8 cellular contexts compared by ENCODE assay signal in the genomic region with DNA sequence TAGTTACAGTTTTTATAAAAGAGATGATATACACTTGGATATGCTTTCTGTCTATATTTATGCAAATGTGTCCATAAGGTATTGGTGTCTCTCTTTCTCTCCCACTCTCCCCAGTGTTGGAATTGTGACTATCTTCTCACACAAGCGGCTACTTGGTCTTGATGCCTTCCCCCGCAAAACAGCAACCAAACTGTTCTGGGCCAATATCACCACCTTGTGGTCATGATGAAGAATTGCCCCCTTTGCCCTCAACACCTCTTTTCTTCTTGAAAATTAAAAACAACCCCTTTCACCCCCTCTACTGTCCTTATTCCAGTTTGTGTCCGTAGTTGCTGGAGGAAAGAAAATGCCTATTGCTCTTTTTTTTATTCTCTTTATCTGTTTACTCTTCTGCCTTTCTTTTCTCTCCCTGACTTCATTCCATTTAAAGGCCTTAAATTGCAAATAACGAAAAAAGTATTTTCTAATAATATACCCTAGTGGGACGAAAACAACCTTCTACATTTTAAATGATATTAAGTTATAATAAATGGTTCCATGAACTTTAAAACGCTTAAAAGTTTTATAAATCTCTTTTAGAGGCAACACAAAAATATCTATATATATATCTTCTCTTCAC.
DNase-seq lines count a peak whose midpoint lies in the region; ATAC-seq and TF ChIP-seq lines count a peak whose summit lies in the region.

No MANE protein-coding gene starts in this region.

- no peaks in the 10 kb centered on the region for H3K9me3 Mint-ChIP-seq in endodermal cell
- H3K9me3 Mint-ChIP-seq in stimulated activated effector memory CD8-positive, alpha-beta T cell treated with anti-CD3 and anti-CD28 coated beads, Interleukin-12 subunit alpha, Interleukin-12 subunit beta, amount 100 ng/mL, for 72 hours, result no peaks in the 10 kb centered on the region

- WGBS in endodermal cell (ENCODE audit: insufficient coverage in 1 of 2, insufficient read length in 1 of 2), 2 experiments, result 35 to 56% methylated on average over 2 to 5 of the region's 6 CpGs

- peak; percentile 94 for TF ChIP-seq CTCF in endodermal cell (conservative IDR thresholded peaks at IDR 0.05)

- H3K4me3 ChIP-seq in endodermal cell (ENCODE audit: low read length), result no peak overlapping the region

- no peaks in the 10 kb centered on the region for H3K36me3 ChIP-seq in endodermal cell (ENCODE audit: control insufficient read depth, insufficient read depth, low read length)

- ATAC-seq in HG02981 (IDR thresholded peaks at IDR 0.05; ENCODE audit: unreplicated experiment) (peak; percentile 41), Right ventricle myocardium inferior (no peak)
- no peak for ATAC-seq in stimulated activated effector memory CD8-positive, alpha-beta T cell treated with anti-CD3 and anti-CD28 coated beads, Interleukin-12 subunit alpha, Interleukin-12 subunit beta, amount 100 ng/mL, for 72 hours

- H3K4me1 ChIP-seq in endodermal cell (ENCODE audit: control insufficient read depth, insufficient read depth, low read length), result no peaks in the 10 kb centered on the region

- H3K27ac ChIP-seq in endodermal cell (ENCODE audit: low read depth, low read length), result no peak overlapping the region

- H3K4me3 Mint-ChIP-seq in endodermal cell, result no peak overlapping the region
- H3K4me3 Mint-ChIP-seq in stimulated activated effector memory CD8-positive, alpha-beta T cell treated with anti-CD3 and anti-CD28 coated beads, Interleukin-12 subunit alpha, Interleukin-12 subunit beta, amount 100 ng/mL, for 72 hours, result peak overlapping the region; percentile 60

- no peak overlapping the region for H3K9ac ChIP-seq in endodermal cell (ENCODE audit: extremely low read depth, low read length, poor library complexity, severe bottlenecking)

- no peaks in the 10 kb centered on the region for H3K36me3 Mint-ChIP-seq in endodermal cell (ENCODE audit: low read depth)
- H3K36me3 Mint-ChIP-seq in stimulated activated effector memory CD8-positive, alpha-beta T cell treated with anti-CD3 and anti-CD28 coated beads, Interleukin-12 subunit alpha, Interleukin-12 subunit beta, amount 100 ng/mL, for 72 hours, result no peaks in the 10 kb centered on the region

- H3K9me3 ChIP-seq in endodermal cell (ENCODE audit: control insufficient read depth, low read length), result no peaks in the 10 kb centered on the region

- intact Hi-C loops in Right ventricle myocardium inferior (cut with DNase I), result no loop called here

- H3K27me3 ChIP-seq in endodermal cell (ENCODE audit: control insufficient read depth, insufficient read depth, low read length, poor library complexity, severe bottlenecking), result no peaks in the 10 kb centered on the region

- no peak overlapping the region for H3K27ac Mint-ChIP-seq in endodermal cell
- peak overlapping the region; percentile 97 for H3K27ac Mint-ChIP-seq in stimulated activated effector memory CD8-positive, alpha-beta T cell treated with anti-CD3 and anti-CD28 coated beads, Interleukin-12 subunit alpha, Interleukin-12 subunit beta, amount 100 ng/mL, for 72 hours

- peak; percentile 73 for DNase-seq in Daoy (ENCODE audit: low read depth)
- DNase-seq in RPMI8226, result peak; percentile 62
- peak; percentile 64 for DNase-seq in endodermal cell
- no peak for DNase-seq in stimulated activated effector memory CD8-positive, alpha-beta T cell treated with anti-CD3 and anti-CD28 coated beads, Interleukin-12 subunit alpha, Interleukin-12 subunit beta, amount 100 ng/mL, for 72 hours (ENCODE audit: low spot score in 2 of 2)
- DNase-seq in activated CD4-positive, CD25-positive, alpha-beta regulatory T cell treated with anti-CD3 and anti-CD28 coated beads, Interleukin-2, amount 50 U/mL, for 72 hours, result no peak
- no peak for DNase-seq in Right ventricle myocardium inferior (ENCODE audit: missing footprints)
- no peak for DNase-seq in NCI-H226

- no peaks in the 10 kb centered on the region for H3K27me3 Mint-ChIP-seq in endodermal cell (ENCODE audit: insufficient read depth)

- no peaks in the 10 kb centered on the region for H3K4me1 Mint-ChIP-seq in endodermal cell
- H3K4me1 Mint-ChIP-seq in stimulated activated effector memory CD8-positive, alpha-beta T cell treated with anti-CD3 and anti-CD28 coated beads, Interleukin-12 subunit alpha, Interleukin-12 subunit beta, amount 100 ng/mL, for 72 hours, result peaks cover 97% of the 10 kb centered on the region

Comparison
In these comparisons a context has a peak if more than half of its experiments do, and no peak if none do; other contexts are left out.
1. DNase-seq: peak in Daoy (single experiment), RPMI8226 (single experiment) and endodermal cell (single experiment); none in stimulated activated effector memory CD8-positive, alpha-beta T cell treated with anti-CD3 and anti-CD28 coated beads, Interleukin-12 subunit alpha, Interleukin-12 subunit beta, amount 100 ng/mL, for 72 hours (0 of 2), activated CD4-positive, CD25-positive, alpha-beta regulatory T cell treated with anti-CD3 and anti-CD28 coated beads, Interleukin-2, amount 50 U/mL, for 72 hours (single experiment), Right ventricle myocardium inferior (single experiment) and NCI-H226 (single experiment).